ENCODE assay signal across 8 cellular contexts in genomic region chr9:134066546-134066922, GRCh38. TPM values are rescaled to one million over a fixed set of nuclear protein-coding genes. Genes with fewer than 3 reads are reported as not detected.
DNase-seq lines count a peak whose midpoint lies in the region; ATAC-seq and TF ChIP-seq lines count a peak whose summit lies in the region.

No MANE protein-coding gene starts in this region.

- H3K27ac ChIP-seq in hepatocyte = peak overlapping the region; percentile 62
- H3K27ac ChIP-seq in smooth muscle cell (ENCODE audit: low read depth) = peak overlapping the region; percentile 6

- peaks cover 48% of the 10 kb centered on the region for H3K4me1 Mint-ChIP-seq in activated B cell treated with CpG ODN at 0.5 μM for 24 hours

- peaks cover 10% of the 10 kb centered on the region for H3K27me3 Mint-ChIP-seq in activated B cell treated with CpG ODN at 0.5 μM for 24 hours

- peaks cover 10% of the 10 kb centered on the region for H3K4me1 ChIP-seq in hepatocyte (ENCODE audit: insufficient read depth)
- no peaks in the 10 kb centered on the region for H3K4me1 ChIP-seq in smooth muscle cell (ENCODE audit: low read depth)

- no peak for ATAC-seq in activated B cell treated with CpG ODN at 0.5 μM for 24 hours (ENCODE audit: low read depth)
- no peak for ATAC-seq in HG02981 (IDR thresholded peaks at IDR 0.05; ENCODE audit: unreplicated experiment)
- no peak for ATAC-seq in GM21423 (IDR thresholded peaks at IDR 0.05; ENCODE audit: unreplicated experiment)
- ATAC-seq in HG03025 (IDR thresholded peaks at IDR 0.05; ENCODE audit: low FRiP score, unreplicated experiment) = no peak

- no peaks in the 10 kb centered on the region for H3K9me3 Mint-ChIP-seq in activated B cell treated with CpG ODN at 0.5 μM for 24 hours

- H2AFZ ChIP-seq in hepatocyte = no peak overlapping the region
- H2AFZ ChIP-seq in smooth muscle cell (ENCODE audit: low read depth) = no peak overlapping the region

- H4K20me1 ChIP-seq in hepatocyte (ENCODE audit: insufficient read depth, poor library complexity, severe bottlenecking) (peaks cover 54% of the 10 kb centered on the region), smooth muscle cell (ENCODE audit: low read depth) (peaks cover 55% of the 10 kb centered on the region)

- 2% methylated on average over 10 of the region's 10 CpGs for WGBS in hepatocyte (ENCODE audit: low lambda C conversion rate, missing lambda C conversion rate)
- WGBS in smooth muscle cell (ENCODE audit: low lambda C conversion rate) = under 1% methylated on average over 10 of the region's 10 CpGs

- no peaks in the 10 kb centered on the region for H3K9me2 ChIP-seq in hepatocyte (replicated peaks; ENCODE audit: insufficient read depth)

- H3K27ac Mint-ChIP-seq in activated B cell treated with CpG ODN at 0.5 μM for 24 hours = peak overlapping the region; percentile 82

- H3K9me3 ChIP-seq in hepatocyte (ENCODE audit: low read depth) (no peaks in the 10 kb centered on the region), smooth muscle cell (replicated peaks; ENCODE audit: low read depth) (no peaks in the 10 kb centered on the region)

- CTCF ChIA-PET in activated B cell treated with CpG ODN at 0.5 μM for 24 hours (lab: Charles Lee) = no interaction called here

- intact Hi-C loops in activated B cell treated with CpG ODN at 0.5 μM for 24 hours (cut with micrococcal nuclease) = loop anchor here (5.0 to 10.0 kb wide), 6 partner anchors 112 to 1898 kb away; partner anchors contain the start of genes MRPS2, RXRA, SURF6 and UBAC1

- peaks cover 4% of the 10 kb centered on the region for H3K36me3 Mint-ChIP-seq in activated B cell treated with CpG ODN at 0.5 μM for 24 hours (ENCODE audit: low read depth)

- peak overlapping the region; percentile 80 for H3K9ac ChIP-seq in smooth muscle cell (ENCODE audit: low read depth)

- H3K79me2 ChIP-seq in hepatocyte (peaks cover 56% of the 10 kb centered on the region), smooth muscle cell (ENCODE audit: low read depth) (peaks cover 55% of the 10 kb centered on the region)

- H3K4me3 Mint-ChIP-seq in activated B cell treated with CpG ODN at 0.5 μM for 24 hours = peak overlapping the region; percentile 85

- no peak for TF ChIP-seq CTCF in activated B cell treated with CpG ODN at 0.5 μM for 24 hours (IDR thresholded peaks at IDR 0.05)
- TF ChIP-seq CTCF in hepatocyte (IDR thresholded peaks at IDR 0.05; ENCODE audit: poor library complexity) = no peak
- no peak for TF ChIP-seq CTCF in smooth muscle cell (IDR thresholded peaks at IDR 0.05; ENCODE audit: borderline replicate concordance, insufficient read depth, poor library complexity, severe bottlenecking)

- peak; percentile 31 for DNase-seq in AG08395 (ENCODE audit: low spot score)
- peak; percentile 10 for DNase-seq in GM19240 (ENCODE audit: insufficient read length, low spot score)
- no peak for DNase-seq in activated B cell treated with CpG ODN at 0.5 μM for 24 hours
- DNase-seq in hepatocyte (ENCODE audit: low spot score) = no peak
- no peak for DNase-seq in smooth muscle cell (lab: John Stamatoyannopoulos, UW; ENCODE audit: unreplicated experiment)

- H3K4me3 ChIP-seq in hepatocyte (peak overlapping the region; percentile 91), smooth muscle cell (peak overlapping the region; percentile 89)

- H3F3A ChIP-seq in smooth muscle cell (ENCODE audit: low read depth) = peaks cover 8% of the 10 kb centered on the region

- H3K4me2 ChIP-seq in hepatocyte = peak overlapping the region; percentile 98
- H3K4me2 ChIP-seq in smooth muscle cell = peak overlapping the region; percentile 98

- H3K36me3 ChIP-seq in hepatocyte (replicated peaks; ENCODE audit: insufficient read depth, low read depth) = no peaks in the 10 kb centered on the region
- H3K36me3 ChIP-seq in smooth muscle cell (ENCODE audit: low read depth) = no peaks in the 10 kb centered on the region

- H3K27me3 ChIP-seq in hepatocyte (peaks cover 12% of the 10 kb centered on the region), smooth muscle cell (ENCODE audit: low read depth) (peaks cover 2% of the 10 kb centered on the region)

- POLR2A ChIA-PET in activated B cell treated with CpG ODN at 0.5 μM for 24 hours (lab: Charles Lee) = interaction anchor here (0.6 to 1.8 kb wide), 7 partner anchors 13 to 279 kb away, joined by 3 to 9 read pairs (median 3); partner anchors contain the start of gene WDR5

RNA-seq across cellular contexts. Expression of gene BRD3, which starts 1.3 kb away (rescaled TPM):
- total RNA-seq in activated B cell treated with CpG ODN at 0.5 μM for 24 hours = 17.0 and 18.3 TPM in 2 replicates
- total RNA-seq in hepatocyte = 9.0 and 14.8 TPM in 2 replicates
- polyA plus RNA-seq in hepatocyte = 25.7 and 29.6 TPM in 2 replicates
- 6.8 and 9.2 TPM in 2 replicates for total RNA-seq in smooth muscle cell
- 28.8 and 34.1 TPM in 2 replicates for polyA plus RNA-seq in smooth muscle cell

RNA-seq across cellular contexts. Expression of gene BRD3OS, which starts 41.3 kb away (rescaled TPM):
- total RNA-seq in activated B cell treated with CpG ODN at 0.5 μM for 24 hours (17.3 and 19.3 TPM in 2 replicates), hepatocyte (13.4 and 14.9 TPM in 2 replicates), smooth muscle cell (10.9 and 16.1 TPM in 2 replicates)
- polyA plus RNA-seq in hepatocyte (13.3 and 13.4 TPM in 2 replicates), smooth muscle cell (16.0 and 17.8 TPM in 2 replicates)

Comparison
In these comparisons a context has a peak if more than half of its experiments do, and no peak if none do; other contexts are left out.
1. DNase-seq: peak in AG08395 (single experiment) and GM19240 (single experiment); none in activated B cell treated with CpG ODN at 0.5 μM for 24 hours (single experiment), hepatocyte (single experiment) and smooth muscle cell (single experiment).